ENCODE assay signal across 8 cellular contexts in genomic region chr2:238847841-238848565, GRCh38. TPM values are rescaled to one million over a fixed set of nuclear protein-coding genes. Genes with fewer than 3 reads are reported as not detected.
DNase-seq lines count a peak whose midpoint lies in the region; ATAC-seq and TF ChIP-seq lines count a peak whose summit lies in the region.

TWIST2 (plus strand) TSS chr2:238848085; CDS start chr2:238848216, 131 bp downstream.

- H3K4me1 Mint-ChIP-seq in endothelial cell (ENCODE audit: unreplicated experiment): no peaks in the 10 kb centered on the region

- no peaks in the 10 kb centered on the region for H3K36me3 Mint-ChIP-seq in endothelial cell (ENCODE audit: low read depth, unreplicated experiment)

- peaks cover 10% of the 10 kb centered on the region for H3K27me3 Mint-ChIP-seq in endothelial cell (ENCODE audit: unreplicated experiment)

- ATAC-seq in GM18858 (IDR thresholded peaks at IDR 0.05; ENCODE audit: unreplicated experiment) (no peak), GM19035 (IDR thresholded peaks at IDR 0.05; ENCODE audit: unreplicated experiment) (no peak)

- H3K4me3 Mint-ChIP-seq in endothelial cell (ENCODE audit: unreplicated experiment): no peak within 1 kb of the TSS

- H3K27ac Mint-ChIP-seq in endothelial cell (ENCODE audit: unreplicated experiment): no peak within 1 kb of the TSS

- DNase-seq in stimulated activated CD4-positive, alpha-beta T cell treated with anti-CD3 and anti-CD28 coated beads, Interleukin-15, amount 100 ng/mL, for 24 hours: peak; percentile 15
- DNase-seq in stimulated activated CD4-positive, alpha-beta T cell treated with anti-CD3 and anti-CD28 coated beads, Interleukin-1b, Interleukin-23, amount 100 ng/mL, for 48 hours: no peak
- DNase-seq in endothelial cell (ENCODE audit: low spot score) (peak; percentile 37), midbrain (lab: John Stamatoyannopoulos, UW) (peak; percentile 9), GF-D8 (lab: John Stamatoyannopoulos, UW) (no peak), SKM-1 treated with dmso at 0.1 percent for 144 hours (lab: John Stamatoyannopoulos, UW; ENCODE audit: unreplicated experiment) (no peak)

- no peaks in the 10 kb centered on the region for H3K9me3 Mint-ChIP-seq in endothelial cell (ENCODE audit: unreplicated experiment)

- TF ChIP-seq CTCF in endothelial cell (IDR thresholded peaks at IDR 0.05; ENCODE audit: unreplicated experiment): no peak

RNA-seq across cellular contexts. Expression of gene TWIST2, which starts in this region (rescaled TPM):
- total RNA-seq in endothelial cell (ENCODE audit: unreplicated experiment): not detected

Comparison
In these comparisons a context has a peak if more than half of its experiments do, and no peak if none do; other contexts are left out.
1. DNase-seq: peak in stimulated activated CD4-positive, alpha-beta T cell treated with anti-CD3 and anti-CD28 coated beads, Interleukin-15, amount 100 ng/mL, for 24 hours (single experiment) and midbrain (single experiment); none in stimulated activated CD4-positive, alpha-beta T cell treated with anti-CD3 and anti-CD28 coated beads, Interleukin-1b, Interleukin-23, amount 100 ng/mL, for 48 hours (single experiment), GF-D8 (single experiment) and SKM-1 treated with dmso at 0.1 percent for 144 hours (single experiment).
2. Peak in DNase-seq in endothelial cell; RNA of the gene not detected or under 1 TPM.